ENCODE assay signal across 26 cellular contexts in genomic region chr3:31184257-31185003, GRCh38.
"Had no signal": no experiment of that assay in that cellular context is flagged by ENCODE, and none has a peak within 500 bp of the region (broad histone marks: within the 10 kb centered on the region; RNA-seq: fewer than 3 reads in every experiment).

No MANE protein-coding gene starts in this region.

- H3K27ac ChIP-seq: body of pancreas, cardiac muscle cell, colonic mucosa, dorsolateral prefrontal cortex, gastroesophageal sphincter, parathyroid adenoma, psoas muscle, upper lobe of left lung, VCaP had no signal

- H3K9me3 ChIP-seq: adrenal gland, body of pancreas, colonic mucosa, gastroesophageal sphincter, psoas muscle, upper lobe of left lung, vagina had no signal

- H3K4me1 ChIP-seq: adrenal gland, body of pancreas, gastroesophageal sphincter, parathyroid adenoma, psoas muscle, upper lobe of left lung had no signal

- H3K36me3 ChIP-seq: adrenal gland, cardiac muscle cell, colonic mucosa, gastroesophageal sphincter, upper lobe of left lung, vagina had no signal

- H3K27me3 ChIP-seq: adrenal gland, body of pancreas, cardiac muscle cell, colonic mucosa, gastroesophageal sphincter, upper lobe of left lung, vagina had no signal

- ATAC-seq: activated CD4-positive, CD25-positive, alpha-beta regulatory T cell treated with anti-CD3 and anti-CD28 coated beads, Interleukin-2, amount 50 U/mL, for 24 hours; body of pancreas; gastroesophageal sphincter; naive thymus-derived CD4-positive, alpha-beta T cell; psoas muscle had no signal

- DNase-seq: activated CD4-positive, alpha-beta T cell treated with anti-CD3 and anti-CD28 coated beads for 48 hours; activated CD4-positive, alpha-beta T cell treated with anti-CD3 and anti-CD28 coated beads, Interleukin-2, amount 50 U/mL, for 48 hours; activated CD8-positive, alpha-beta memory T cell treated with anti-CD3 and anti-CD28 coated beads for 24 hours; activated effector memory CD4-positive, alpha-beta T cell treated with Interleukin-2 at 50 U/mL for 16 hours; activated naive CD4-positive, alpha-beta T cell treated with Interleukin-2 at 50 U/mL for 16 hours; adrenal gland; body of pancreas; cerebellar nuclear complex; colonic mucosa; dorsolateral prefrontal cortex; effector memory CD4-positive, alpha-beta T cell; hippocampal formation; left cardiac atrium; naive thymus-derived CD4-positive, alpha-beta T cell; psoas muscle; stimulated activated CD4-positive, alpha-beta T cell treated with anti-CD3 and anti-CD28 coated beads, Interleukin-12 subunit alpha, Interleukin-12 subunit beta, amount 100 ng/mL, for 4 hours; stimulated activated CD4-positive, alpha-beta T cell treated with anti-CD3 and anti-CD28 coated beads, Interleukin-4, amount 100 ng/mL, for 1 hour; SW 1271; T-helper 9 cell; upper lobe of left lung had no signal

- H3K4me3 ChIP-seq: adrenal gland, body of pancreas, cardiac muscle cell, colonic mucosa, dorsolateral prefrontal cortex, gastroesophageal sphincter, psoas muscle, upper lobe of left lung, vagina had no signal
